Comparison of ENCODE assay signal across 29 cellular contexts in genomic region chr5:1030801-1031271, GRCh38. TPM values are rescaled to one million over a fixed set of nuclear protein-coding genes. Genes with fewer than 3 reads are reported as not detected.
"Had no signal": no experiment of that assay in that cellular context is flagged by ENCODE, and none has a peak within 500 bp of the region (broad histone marks: within the 10 kb centered on the region; RNA-seq: fewer than 3 reads in every experiment).

No MANE protein-coding gene starts in this region.

- H3K27ac ChIP-seq: breast epithelium, epithelial cell of prostate, esophagus squamous epithelium, heart right ventricle, parathyroid adenoma, suprapubic skin, tibial artery, upper lobe of right lung had no signal

- H3K9me3 Mint-ChIP-seq: activated CD4-positive, alpha-beta memory T cell treated with anti-CD3 and anti-CD28 coated beads for 36 hours; activated CD4-positive, alpha-beta T cell treated with anti-CD3 and anti-CD28 coated beads, Interleukin-2, amount 10 ng/mL, durations not matched to agents 24 days and 14 days; activated naive CD4-positive, alpha-beta T cell treated with anti-CD3 and anti-CD28 coated beads, Interleukin-2, amount 10 ng/mL, durations not matched to agents 7 days and 5 days; activated T-cell treated with anti-CD3 and anti-CD28 coated beads, Interleukin-2, amount 50 U/mL, for 24 hours; central memory CD8-positive, alpha-beta T cell; memory B cell; naive thymus-derived CD8-positive, alpha-beta T cell; neural crest cell; stimulated activated naive B cell treated with anti-CD40 and anti-IgM and Interleukin-4, amounts not matched to agents 10 μg/mL and 1 μg/mL and 100 μg/mL, for 72 hours had no signal

- H3K36me3 Mint-ChIP-seq: activated CD4-positive, alpha-beta memory T cell treated with anti-CD3 and anti-CD28 coated beads for 36 hours; activated naive CD4-positive, alpha-beta T cell treated with anti-CD3 and anti-CD28 coated beads, Interleukin-2, amount 10 ng/mL, durations not matched to agents 7 days and 5 days; naive thymus-derived CD8-positive, alpha-beta T cell; stimulated activated naive B cell treated with anti-CD40 and anti-IgM and Interleukin-4, amounts not matched to agents 10 μg/mL and 1 μg/mL and 100 μg/mL, for 72 hours had no signal

- H3K4me3 ChIP-seq: breast epithelium, esophagus squamous epithelium, heart right ventricle, suprapubic skin, tibial artery, upper lobe of right lung had no signal

- DNase-seq: activated CD4-positive, alpha-beta memory T cell treated with anti-CD3 and anti-CD28 coated beads for 36 hours; activated CD4-positive, alpha-beta T cell treated with anti-CD3 and anti-CD28 coated beads, Interleukin-2, amount 10 ng/mL, durations not matched to agents 24 days and 14 days; activated CD4-positive, CD25-positive, alpha-beta regulatory T cell treated with anti-CD3 and anti-CD28 coated beads, Interleukin-2, amount 50 U/mL, for 72 hours; activated CD8-positive, alpha-beta memory T cell treated with anti-CD3 and anti-CD28 coated beads, Interleukin-2, amount 50 U/mL, for 4 hours; activated gamma-delta T cell; activated naive CD4-positive, alpha-beta T cell treated with anti-CD3 and anti-CD28 coated beads, Interleukin-2, amount 10 ng/mL, durations not matched to agents 7 days and 5 days; activated T-cell treated with anti-CD3 and anti-CD28 coated beads, Interleukin-2, amount 50 U/mL, for 24 hours; amniotic stem cell; dermis blood vessel endothelial cell; effector CD4-positive, alpha-beta T cell; esophagus squamous epithelium; foreskin melanocyte; midbrain; occipital lobe; small intestine; stimulated activated naive B cell treated with anti-CD40 and anti-IgM and Interleukin-4, amounts not matched to agents 10 μg/mL and 1 μg/mL and 100 μg/mL, for 72 hours; T-helper 2 cell; tibial artery; upper lobe of right lung had no signal

- H3K4me1 ChIP-seq: breast epithelium, esophagus squamous epithelium, parathyroid adenoma, tibial artery, upper lobe of right lung had no signal

- H3K4me3 Mint-ChIP-seq: activated CD4-positive, alpha-beta memory T cell treated with anti-CD3 and anti-CD28 coated beads for 36 hours; activated CD4-positive, alpha-beta T cell treated with anti-CD3 and anti-CD28 coated beads, Interleukin-2, amount 10 ng/mL, durations not matched to agents 24 days and 14 days; activated naive CD4-positive, alpha-beta T cell treated with anti-CD3 and anti-CD28 coated beads, Interleukin-2, amount 10 ng/mL, durations not matched to agents 7 days and 5 days; activated T-cell treated with anti-CD3 and anti-CD28 coated beads, Interleukin-2, amount 50 U/mL, for 24 hours; central memory CD8-positive, alpha-beta T cell; memory B cell; naive thymus-derived CD8-positive, alpha-beta T cell; neural crest cell; stimulated activated naive B cell treated with anti-CD40 and anti-IgM and Interleukin-4, amounts not matched to agents 10 μg/mL and 1 μg/mL and 100 μg/mL, for 72 hours had no signal

- H3K9me3 ChIP-seq: breast epithelium, esophagus squamous epithelium, heart right ventricle, suprapubic skin, tibial artery, upper lobe of right lung had no signal

- H3K36me3 ChIP-seq: breast epithelium, esophagus squamous epithelium, suprapubic skin, tibial artery, upper lobe of right lung had no signal

- H3K27ac Mint-ChIP-seq: activated CD4-positive, alpha-beta memory T cell treated with anti-CD3 and anti-CD28 coated beads for 36 hours; activated CD4-positive, alpha-beta T cell treated with anti-CD3 and anti-CD28 coated beads, Interleukin-2, amount 10 ng/mL, durations not matched to agents 24 days and 14 days; activated naive CD4-positive, alpha-beta T cell treated with anti-CD3 and anti-CD28 coated beads, Interleukin-2, amount 10 ng/mL, durations not matched to agents 7 days and 5 days; activated T-cell treated with anti-CD3 and anti-CD28 coated beads, Interleukin-2, amount 50 U/mL, for 24 hours; memory B cell; naive thymus-derived CD8-positive, alpha-beta T cell; stimulated activated naive B cell treated with anti-CD40 and anti-IgM and Interleukin-4, amounts not matched to agents 10 μg/mL and 1 μg/mL and 100 μg/mL, for 72 hours had no signal

- H3K4me1 Mint-ChIP-seq: activated CD4-positive, alpha-beta T cell treated with anti-CD3 and anti-CD28 coated beads, Interleukin-2, amount 10 ng/mL, durations not matched to agents 24 days and 14 days; activated naive CD4-positive, alpha-beta T cell treated with anti-CD3 and anti-CD28 coated beads, Interleukin-2, amount 10 ng/mL, durations not matched to agents 7 days and 5 days; central memory CD8-positive, alpha-beta T cell; neural crest cell had no signal

- ATAC-seq: heart right ventricle; naive thymus-derived CD8-positive, alpha-beta T cell; sciatic nerve; stimulated activated naive B cell treated with anti-CD40 and anti-IgM and Interleukin-4, amounts not matched to agents 10 μg/mL and 1 μg/mL and 100 μg/mL, for 72 hours; upper lobe of right lung had no signal

- H3K27me3 Mint-ChIP-seq: activated CD4-positive, alpha-beta T cell treated with anti-CD3 and anti-CD28 coated beads, Interleukin-2, amount 10 ng/mL, durations not matched to agents 24 days and 14 days had no signal

- H3K27me3 ChIP-seq: breast epithelium, upper lobe of right lung had no signal

RNA-seq across cellular contexts. Expression of gene NKD2, which starts 22.2 kb away (rescaled TPM):
- total RNA-seq: naive thymus-derived CD8-positive, alpha-beta T cell had no signal
